8 cellular contexts compared by ENCODE assay signal in genomic region chr22:26835929-26836528, GRCh38.
A peak's percentile ranks its signal among the peaks of the same experiment; 100 is the strongest.
DNase-seq lines count a peak whose midpoint lies in the region; ATAC-seq and TF ChIP-seq lines count a peak whose summit lies in the region.

No MANE protein-coding gene starts in this region.

- no peak overlapping the region for H3K27ac ChIP-seq in Peyer's patch
- H3K27ac ChIP-seq in ascending aorta = no peak overlapping the region

- peak; percentile 67 for TF ChIP-seq CTCF in AG10803 (conservative IDR thresholded peaks at IDR 0.05; ENCODE audit: low read length)
- TF ChIP-seq CTCF in GM13976 (IDR thresholded peaks at IDR 0.05; ENCODE audit: borderline replicate concordance, control extremely low read depth, extremely low read depth, insufficient read depth, missing control alignments) = peak; percentile 52
- peak; percentile 18 to 62 (median 50) for TF ChIP-seq CTCF in Peyer's patch (IDR thresholded peaks at IDR 0.05)
- TF ChIP-seq CTCF in ascending aorta (IDR thresholded peaks at IDR 0.05) = peak in 2 of 3 experiments; percentile 47 to 48

- DNase-seq in AG10803 (ENCODE audit: low read depth) (peak; percentile 23), GM13976 (ENCODE audit: low spot score) (peak; percentile 55), Peyer's patch (peak in 2 of 3 donors; percentile 17 to 69), ascending aorta (ENCODE audit: low spot score in 2 of 2) (no peak), islet precursor cell (peak; percentile 77)
- peak; percentile 11 to 42 (median 13) for DNase-seq in stimulated activated CD4-positive, alpha-beta T cell treated with anti-CD3 and anti-CD28 coated beads, TNF-alpha, amount 100 ng/mL, for 24 hours (ENCODE audit: low read depth in 3 of 3)

- no peaks in the 10 kb centered on the region for H3K4me1 ChIP-seq in Peyer's patch
- H3K4me1 ChIP-seq in ascending aorta = no peaks in the 10 kb centered on the region

- intact Hi-C loops in ascending aorta (cut with DNase I) = no loop called here

- H3K4me3 ChIP-seq in AG10803 (ENCODE audit: low read length) (no peak overlapping the region), Peyer's patch (no peak overlapping the region), ascending aorta (no peak overlapping the region)

- ATAC-seq in HG03108 (IDR thresholded peaks at IDR 0.05; ENCODE audit: unreplicated experiment) (no peak), HG02970 (IDR thresholded peaks at IDR 0.05; ENCODE audit: low FRiP score, unreplicated experiment) (no peak)

- in situ Hi-C loops in GM13976 (cut with MboI; ENCODE audit: low sequenced_read_pairs, unreplicated experiment) = no loop called here

- H3K36me3 ChIP-seq in Peyer's patch = no peaks in the 10 kb centered on the region
- no peaks in the 10 kb centered on the region for H3K36me3 ChIP-seq in ascending aorta

- H3K27me3 ChIP-seq in Peyer's patch (no peaks in the 10 kb centered on the region), ascending aorta (no peaks in the 10 kb centered on the region)

- no peak for TF ChIP-seq POLR2A in Peyer's patch (IDR thresholded peaks at IDR 0.05)

- no peaks in the 10 kb centered on the region for H3K9me3 ChIP-seq in Peyer's patch
- H3K9me3 ChIP-seq in ascending aorta = no peaks in the 10 kb centered on the region

Comparison
In these comparisons a context has a peak if more than half of its experiments do, and no peak if none do; other contexts are left out.
1. DNase-seq: peak in AG10803 (single experiment), GM13976 (single experiment), Peyer's patch (2 of 3), islet precursor cell (single experiment) and stimulated activated CD4-positive, alpha-beta T cell treated with anti-CD3 and anti-CD28 coated beads, TNF-alpha, amount 100 ng/mL, for 24 hours (3 of 3); none in ascending aorta (0 of 2).
2. Peak in every context shown above with its lines, with median percentiles within 50 percentile points of each other: CTCF ChIP-seq.